ENCODE assay signal across 12 cellular contexts in genomic region chr10:24825551-24825950, GRCh38.
DNase-seq lines count a peak whose midpoint lies in the region; TF ChIP-seq lines count a peak whose summit lies in the region.
"Had no signal": no experiment of that assay in that cellular context is flagged by ENCODE, and none has a peak within 500 bp of the region (broad histone marks: within the 10 kb centered on the region; RNA-seq: fewer than 3 reads in every experiment).

No MANE protein-coding gene starts in this region.

- H3K27me3 Mint-ChIP-seq in progenitor cell of endocrine pancreas: no peaks in the 10 kb centered on the region

- no peak for TF ChIP-seq POLR2A in transverse colon (IDR thresholded peaks at IDR 0.05)

- DNase-seq in AG08396 (ENCODE audit: low spot score): peak; percentile 17
- peak; percentile 54 for DNase-seq in ELR (ENCODE audit: low read depth)
- peak; percentile 84 for DNase-seq in amniotic epithelial cell (ENCODE audit: low read depth)
- DNase-seq in hepatic stellate cell (ENCODE audit: low spot score): peak; percentile 13
- no peak for DNase-seq in stimulated activated CD4-positive, alpha-beta T cell treated with anti-CD3 and anti-CD28 coated beads, Interleukin-4, amount 100 ng/mL, for 24 hours
- DNase-seq in progenitor cell of endocrine pancreas (ENCODE audit: low spot score, unreplicated experiment): no peak
- no peak for DNase-seq in transverse colon
- DNase-seq in mucosa of gallbladder (ENCODE audit: low spot score): no peak
- DNase-seq: posterior cingulate gyrus; stimulated activated CD4-positive, alpha-beta T cell treated with anti-CD3 and anti-CD28 coated beads, Interleukin-2, amount 100 ng/mL, for 48 hours had no signal

- H3K36me3 Mint-ChIP-seq in progenitor cell of endocrine pancreas (ENCODE audit: insufficient read depth): peaks cover 3% of the 10 kb centered on the region

- no peak for TF ChIP-seq EP300 in transverse colon (IDR thresholded peaks at IDR 0.05; ENCODE audit: low read depth)

- H3K27ac ChIP-seq in transverse colon: no peak overlapping the region

- TF ChIP-seq CTCF in progenitor cell of endocrine pancreas (IDR thresholded peaks at IDR 0.05; ENCODE audit: unreplicated experiment): no peak
- TF ChIP-seq CTCF in transverse colon (IDR thresholded peaks at IDR 0.05): no peak

- no peak overlapping the region for H3K4me3 Mint-ChIP-seq in progenitor cell of endocrine pancreas (ENCODE audit: low read depth)
- H3K4me3 Mint-ChIP-seq: T-helper 1 cell treated with Interleukin-12 subunit alpha and Interleukin-12 subunit beta and Interleukin-4 antibody, amounts not matched to agents 30 μg/mL and 1 μg/mL, for 36 hours had no signal

- H3K4me1 Mint-ChIP-seq in progenitor cell of endocrine pancreas (ENCODE audit: low read depth): peaks cover under 1% of the 10 kb centered on the region

- H3K9me3 Mint-ChIP-seq in progenitor cell of endocrine pancreas (ENCODE audit: low read depth): no peaks in the 10 kb centered on the region
- H3K9me3 Mint-ChIP-seq: T-helper 1 cell treated with Interleukin-12 subunit alpha and Interleukin-12 subunit beta and Interleukin-4 antibody, amounts not matched to agents 30 μg/mL and 1 μg/mL, for 36 hours had no signal

- no peaks in the 10 kb centered on the region for H3K27me3 ChIP-seq in transverse colon

- in situ Hi-C loops in transverse colon (cut with MboI; ENCODE audit: low pct_ligation_motif_present in 1 of 4, low pct_unique_long_range_greater_than_20kb in 1 of 4, low sequenced_read_pairs in 3 of 4): no loop called here

- peaks cover 0 to 6% (median 0%) of the 10 kb centered on the region in 4 donors for H3K4me1 ChIP-seq in transverse colon

- H3K36me3 ChIP-seq in transverse colon: no peaks in the 10 kb centered on the region

- no peak overlapping the region for H3K4me3 ChIP-seq in transverse colon
- H3K4me3 ChIP-seq: lung had no signal

- WGBS in transverse colon (ENCODE audit: low coverage in 1 of 2), 2 donors: 20 to 29% methylated on average over 1 of the region's 1 CpG

- intact Hi-C loops in transverse colon (cut with DNase I; ENCODE audit: low total_unique reads): no loop called here

- no peak overlapping the region for H3K27ac Mint-ChIP-seq in progenitor cell of endocrine pancreas
- H3K27ac Mint-ChIP-seq: T-helper 1 cell treated with Interleukin-12 subunit alpha and Interleukin-12 subunit beta and Interleukin-4 antibody, amounts not matched to agents 30 μg/mL and 1 μg/mL, for 36 hours had no signal

- no peaks in the 10 kb centered on the region for H3K9me3 ChIP-seq in transverse colon

Comparison
In these comparisons a context has a peak if more than half of its experiments do, and no peak if none do; other contexts are left out.
1. DNase-seq: peak in AG08396 (single experiment), ELR (single experiment), amniotic epithelial cell (single experiment) and hepatic stellate cell (single experiment); none in stimulated activated CD4-positive, alpha-beta T cell treated with anti-CD3 and anti-CD28 coated beads, Interleukin-4, amount 100 ng/mL, for 24 hours (single experiment), progenitor cell of endocrine pancreas (single experiment), transverse colon (single experiment) and mucosa of gallbladder (single experiment).